In genomic region chr3:126056681-126057546, GRCh38 we compare ENCODE assay signal across 2 cellular contexts.
TF ChIP-seq lines count a peak whose summit lies in the region.

No MANE protein-coding gene starts in this region.

TF ChIP-seq in IMR-90, 13 proteins besides CTCF, POLR2A, EP300 and RAD21:
- no peak for TF ChIP-seq BHLHE40 (IDR thresholded peaks at IDR 0.05; ENCODE audit: low read depth, low read length)

TF ChIP-seq in HepG2, 621 proteins besides CTCF, POLR2A, EP300 and RAD21 (continues in another document):
- TF ChIP-seq SOX5 (CRISPR knock-in tag; IDR thresholded peaks at IDR 0.05; ENCODE audit: borderline replicate concordance) (peak; percentile 76; the same call in 1 of the 2 replicates), XBP1 (CRISPR knock-in tag; IDR thresholded peaks at IDR 0.05) (no peak), ESRRA (CRISPR knock-in tag; IDR thresholded peaks at IDR 0.05; ENCODE audit: low read depth) (peak; percentile 89), ZFY (CRISPR knock-in tag; IDR thresholded peaks at IDR 0.05) (peak; percentile 56; the same call in 1 of the 2 replicates), FOXO1 (CRISPR knock-in tag; IDR thresholded peaks at IDR 0.05) (0 out of 2 replicates have a peak, but pooled peaks have one; percentile 44), CBX2 (IDR thresholded peaks at IDR 0.05; ENCODE audit: low read depth, low read length) (no peak), CBX2 (CRISPR knock-in tag; IDR thresholded peaks at IDR 0.05; ENCODE audit: low read depth) (no peak), JUND (CRISPR knock-in tag; IDR thresholded peaks at IDR 0.05) (peak; percentile 65; the same call in 1 of the 2 replicates), MEIS2 (CRISPR knock-in tag; IDR thresholded peaks at IDR 0.05) (peak; percentile 43; the same call in 1 of the 2 replicates), PHF8 (CRISPR knock-in tag; IDR thresholded peaks at IDR 0.05) (no peak), FOXJ3 (CRISPR knock-in tag; IDR thresholded peaks at IDR 0.05; ENCODE audit: borderline replicate concordance) (no peak), ZNF138 (CRISPR knock-in tag; IDR thresholded peaks at IDR 0.05; ENCODE audit: low read depth) (no peak), ZFX (CRISPR knock-in tag; IDR thresholded peaks at IDR 0.05; ENCODE audit: low read depth) (peak; percentile 68), POGZ (CRISPR knock-in tag; IDR thresholded peaks at IDR 0.05) (peak; percentile 71), ZFP1 (CRISPR knock-in tag; IDR thresholded peaks at IDR 0.05) (0 out of 2 replicates have a peak, but pooled peaks have one; percentile 49), HOXA3 (CRISPR knock-in tag; IDR thresholded peaks at IDR 0.05) (peak; percentile 54; the same call in 1 of the 2 replicates), ARNTL (CRISPR knock-in tag; IDR thresholded peaks at IDR 0.05) (0 out of 2 replicates have a peak, but pooled peaks have one; percentile 28), ZSCAN21 (CRISPR knock-in tag; IDR thresholded peaks at IDR 0.05; ENCODE audit: borderline replicate concordance) (no peak), FOXP1 (IDR thresholded peaks at IDR 0.05) (no peak), FOXP1 (CRISPR knock-in tag; IDR thresholded peaks at IDR 0.05) (no peak), HDAC1 (CRISPR knock-in tag; IDR thresholded peaks at IDR 0.05) (0 out of 2 replicates have a peak, but pooled peaks have one; percentile 59), ZHX2 (IDR thresholded peaks at IDR 0.05; ENCODE audit: low read depth) (no peak), ZHX2 (CRISPR knock-in tag; IDR thresholded peaks at IDR 0.05; ENCODE audit: borderline replicate concordance) (no peak), MYC (CRISPR knock-in tag; IDR thresholded peaks at IDR 0.05; ENCODE audit: borderline replicate concordance) (peak; percentile 70; the same call in 1 of the 2 replicates), ZNF574 (CRISPR knock-in tag; IDR thresholded peaks at IDR 0.05) (peak; percentile 42; the same call in 1 of the 2 replicates), KAT7 (CRISPR knock-in tag; IDR thresholded peaks at IDR 0.05; ENCODE audit: borderline replicate concordance) (no peak), ZNF614 (CRISPR knock-in tag; IDR thresholded peaks at IDR 0.05; ENCODE audit: borderline replicate concordance) (0 out of 2 replicates have a peak, but pooled peaks have one; percentile 31), CEBPG (CRISPR knock-in tag; IDR thresholded peaks at IDR 0.05) (0 out of 2 replicates have a peak, but pooled peaks have one; percentile 19), ZSCAN29 (CRISPR knock-in tag; conservative IDR thresholded peaks at IDR 0.05) (no peak), ELF3 (CRISPR knock-in tag; IDR thresholded peaks at IDR 0.05) (peak; percentile 26; the same call in 1 of the 2 replicates), KLF12 (CRISPR knock-in tag; IDR thresholded peaks at IDR 0.05; ENCODE audit: borderline replicate concordance) (0 out of 2 replicates have a peak, but pooled peaks have one; percentile 39), GMEB2 (CRISPR knock-in tag; IDR thresholded peaks at IDR 0.05; ENCODE audit: low read depth) (no peak), NR0B2 (CRISPR knock-in tag; IDR thresholded peaks at IDR 0.05) (no peak), ZSCAN25 (CRISPR knock-in tag; IDR thresholded peaks at IDR 0.05) (no peak), YEATS4 (CRISPR knock-in tag; IDR thresholded peaks at IDR 0.05; ENCODE audit: borderline replicate concordance) (peak; percentile 42; the same call in 1 of the 2 replicates), ZNF724P (CRISPR knock-in tag; IDR thresholded peaks at IDR 0.05; ENCODE audit: borderline replicate concordance) (peak; percentile 68; the same call in 1 of the 2 replicates), IRF2 (CRISPR knock-in tag; IDR thresholded peaks at IDR 0.05) (peak; percentile 76), ARNT (IDR thresholded peaks at IDR 0.05) (no peak), SP1 (IDR thresholded peaks at IDR 0.05) (no peak), SP1 (CRISPR knock-in tag; IDR thresholded peaks at IDR 0.05) (peak; percentile 17; the same call in 1 of the 2 replicates), ZNF331 (CRISPR knock-in tag; IDR thresholded peaks at IDR 0.05) (no peak), GABPB1 (CRISPR knock-in tag; IDR thresholded peaks at IDR 0.05) (peak; percentile 45), ZBTB25 (CRISPR knock-in tag; IDR thresholded peaks at IDR 0.05) (0 out of 2 replicates have a peak, but pooled peaks have one; percentile 24), GATAD1 (CRISPR knock-in tag; IDR thresholded peaks at IDR 0.05) (no peak), ZNF512 (CRISPR knock-in tag; IDR thresholded peaks at IDR 0.05) (no peak), MIER2 (CRISPR knock-in tag; IDR thresholded peaks at IDR 0.05) (0 out of 2 replicates have a peak, but pooled peaks have one; percentile 36), MED1 (CRISPR knock-in tag; IDR thresholded peaks at IDR 0.05) (peak; percentile 71), ZFP91 (CRISPR knock-in tag; IDR thresholded peaks at IDR 0.05; ENCODE audit: borderline replicate concordance) (peak; percentile 67), ADNP (CRISPR knock-in tag; IDR thresholded peaks at IDR 0.05) (no peak), ZNF580 (CRISPR knock-in tag; IDR thresholded peaks at IDR 0.05; ENCODE audit: borderline replicate concordance, low read depth) (0 out of 2 replicates have a peak, but pooled peaks have one; percentile 38), ATF7-NPFF (CRISPR knock-in tag; IDR thresholded peaks at IDR 0.05; ENCODE audit: low read depth) (peak; percentile 46; the same call in 1 of the 2 replicates), RXRB (CRISPR knock-in tag; IDR thresholded peaks at IDR 0.05; ENCODE audit: borderline replicate concordance) (peak; percentile 81), ZNF670 (CRISPR knock-in tag; IDR thresholded peaks at IDR 0.05; ENCODE audit: borderline replicate concordance) (no peak), BCL6 (CRISPR knock-in tag; IDR thresholded peaks at IDR 0.05) (peak; percentile 49; the same call in 1 of the 2 replicates), DR1 (CRISPR knock-in tag; IDR thresholded peaks at IDR 0.05) (0 out of 2 replicates have a peak, but pooled peaks have one; percentile 32), CC2D1A (CRISPR knock-in tag; IDR thresholded peaks at IDR 0.05) (peak; percentile 76; the same call in 1 of the 2 replicates), ZNF292 (CRISPR knock-in tag; IDR thresholded peaks at IDR 0.05; ENCODE audit: borderline replicate concordance, low read depth) (peak; percentile 78)
